In genomic region chr3:12586403-12586802, GRCh38 we compare ENCODE assay signal across 1 cellular context.
TF ChIP-seq lines count a peak whose summit lies in the region.

No MANE protein-coding gene starts in this region.

TF ChIP-seq in WTC11, 78 proteins besides CTCF, POLR2A, EP300 and RAD21 (continued from another document):
- TF ChIP-seq NR2C2 (CRISPR knock-in tag; IDR thresholded peaks at IDR 0.05), result no peak
- TF ChIP-seq ZMAT4 (CRISPR knock-in tag; IDR thresholded peaks at IDR 0.05), result no peak
- TF ChIP-seq RELA (CRISPR knock-in tag; IDR thresholded peaks at IDR 0.05; ENCODE audit: borderline replicate concordance), result no peak
- no peak for TF ChIP-seq MLX (CRISPR knock-in tag; IDR thresholded peaks at IDR 0.05)
- TF ChIP-seq ESRRA (CRISPR knock-in tag; IDR thresholded peaks at IDR 0.05; ENCODE audit: borderline replicate concordance), result no peak
